2 cellular contexts compared by ENCODE assay signal in genomic region chr10:95783741-95784140, GRCh38.
TF ChIP-seq lines count a peak whose summit lies in the region.

No MANE protein-coding gene starts in this region.

TF ChIP-seq in GM12878, 131 proteins besides CTCF, POLR2A, EP300 and RAD21 (continued from another document and continues in another):
- peak; percentile 45 for TF ChIP-seq ZNF687 (IDR thresholded peaks at IDR 0.05)
- peak; percentile 38; the same call in 1 of the 2 replicates for TF ChIP-seq DPF2 (IDR thresholded peaks at IDR 0.05)
- TF ChIP-seq IKZF2 (IDR thresholded peaks at IDR 0.05) = peak; percentile 98
- peak; percentile 96 for TF ChIP-seq EED (IDR thresholded peaks at IDR 0.05; ENCODE audit: low read depth)
- no peak for TF ChIP-seq NR2C2 (IDR thresholded peaks at IDR 0.05; ENCODE audit: borderline replicate concordance, control insufficient read depth, insufficient read length, low read depth)
- peak; percentile 85; the same call in 1 of the 2 replicates for TF ChIP-seq ZBED1 (IDR thresholded peaks at IDR 0.05; ENCODE audit: borderline replicate concordance)
- peak; percentile 44; the same call in 1 of the 2 replicates for TF ChIP-seq BACH1 (IDR thresholded peaks at IDR 0.05; ENCODE audit: borderline replicate concordance)
- TF ChIP-seq SKIL (IDR thresholded peaks at IDR 0.05; ENCODE audit: low read depth, poor library complexity, severe bottlenecking) = peak; percentile 87
- TF ChIP-seq RUNX3 (IDR thresholded peaks at IDR 0.05; ENCODE audit: low read length) = peak; percentile 93
- peak; percentile 52; the same call in 1 of the 2 replicates for TF ChIP-seq CHD2 (IDR thresholded peaks at IDR 0.05; ENCODE audit: borderline replicate concordance, low read depth, low read length)
- peak; percentile 88 for TF ChIP-seq BCL3 (IDR thresholded peaks at IDR 0.05; ENCODE audit: borderline replicate concordance, insufficient read depth, low read depth, low read length, poor library complexity, severe bottlenecking)
- TF ChIP-seq POU2F2 (IDR thresholded peaks at IDR 0.05; ENCODE audit: borderline replicate concordance, low read depth, low read length) = peak; percentile 94
- TF ChIP-seq SMAD1 (IDR thresholded peaks at IDR 0.05; ENCODE audit: low read depth, partially characterized antibody) = peak; percentile 39
- peak; percentile 87 for TF ChIP-seq MEF2A (IDR thresholded peaks at IDR 0.05; ENCODE audit: insufficient read depth, low read depth, low read length)
- no peak for TF ChIP-seq EGR1 (IDR thresholded peaks at IDR 0.05; ENCODE audit: borderline replicate concordance in 1 of 2, low read depth in 2 of 2, low read length in 2 of 2)
- no peak for TF ChIP-seq POLR2AphosphoS2 (IDR thresholded peaks at IDR 0.05; ENCODE audit: low read depth, low read length)
- peak; percentile 30; the same call in 1 of the 2 replicates for TF ChIP-seq SMC3 (IDR thresholded peaks at IDR 0.05; ENCODE audit: borderline replicate concordance, low read length)
- peak; percentile 98 for TF ChIP-seq NFIC (IDR thresholded peaks at IDR 0.05; ENCODE audit: low read depth, low read length)
- peak; percentile 80 to 86 for TF ChIP-seq BHLHE40 (IDR thresholded peaks at IDR 0.05; ENCODE audit: borderline replicate concordance in 1 of 2, low read depth in 2 of 2, low read length in 1 of 2)
- TF ChIP-seq TCF12 (IDR thresholded peaks at IDR 0.05; ENCODE audit: low read depth, low read length) = peak; percentile 96
- TF ChIP-seq GATAD2B (conservative IDR thresholded peaks at IDR 0.05; ENCODE audit: low read depth) = no peak

TF ChIP-seq in SK-N-SH, 30 proteins besides CTCF, POLR2A, EP300 and RAD21 (continued from another document):
- TF ChIP-seq IRF3 (IDR thresholded peaks at IDR 0.05; ENCODE audit: low read depth, low read length) (no peak), POLR2AphosphoS5 (IDR thresholded peaks at IDR 0.05; ENCODE audit: low read depth, low read length) (no peak), TCF12 (IDR thresholded peaks at IDR 0.05) (no peak), REST (IDR thresholded peaks at IDR 0.05; ENCODE audit: low read depth, low read length) (no peak), USF1 (IDR thresholded peaks at IDR 0.05; ENCODE audit: borderline replicate concordance, low read depth) (no peak)
